Comparison of ENCODE assay signal across 17 cellular contexts in the genomic region with DNA sequence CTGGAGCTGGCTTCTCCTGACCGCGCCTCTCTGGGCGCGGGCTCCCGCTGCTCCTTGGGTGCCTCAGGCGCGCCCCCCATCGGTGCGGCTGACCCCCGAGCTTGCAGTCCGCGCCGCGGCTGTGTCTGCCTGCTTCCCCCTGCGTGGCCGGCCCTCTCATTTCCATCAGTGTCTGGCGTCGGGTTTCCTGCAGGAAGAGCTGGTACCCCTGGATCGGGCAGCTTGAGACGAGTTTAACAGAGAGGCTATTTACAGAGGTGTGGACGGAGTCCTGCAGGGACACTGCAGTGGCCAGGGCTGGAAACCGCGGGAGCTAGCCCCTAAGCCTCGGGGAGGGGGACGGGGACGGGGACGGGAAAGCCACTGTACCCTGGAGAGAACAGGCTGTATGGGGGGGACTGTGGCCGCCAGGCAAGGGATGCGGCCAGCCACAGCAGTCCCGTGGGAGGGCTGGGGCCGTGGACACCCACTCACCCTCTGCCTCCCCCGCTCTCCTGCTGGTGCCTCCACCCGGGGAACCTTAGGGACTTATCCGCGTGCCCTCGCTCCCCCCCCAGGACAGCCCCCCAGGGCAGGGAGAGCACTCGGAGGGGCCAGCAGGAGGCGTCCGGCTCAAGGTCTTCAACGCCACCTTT. TPM values are rescaled to one million over a fixed set of nuclear protein-coding genes. Genes with fewer than 3 reads are reported as not detected.
DNase-seq lines count a peak whose midpoint lies in the region; ATAC-seq and TF ChIP-seq lines count a peak whose summit lies in the region.
"Had no signal": no experiment of that assay in that cellular context is flagged by ENCODE, and none has a peak within 500 bp of the region (broad histone marks: within the 10 kb centered on the region; RNA-seq: fewer than 3 reads in every experiment).

No MANE protein-coding gene starts in this region.

- peak overlapping the region; percentile 78 to 96 (median 85) for H3K4me2 ChIP-seq in BLaER1 treated with 17β-estradiol and CSF1 and Interleukin-3, amounts not matched to agents 10 nM and 100 nM

- H3K36me3 ChIP-seq in BLaER1 treated with 17β-estradiol and CSF1 and Interleukin-3, amounts not matched to agents 10 nM and 100 nM, result no peaks in the 10 kb centered on the region
- no peaks in the 10 kb centered on the region for H3K36me3 ChIP-seq in lung (ENCODE audit: control insufficient read depth in 2 of 2, insufficient read depth in 2 of 2, low read length in 2 of 2)
- H3K36me3 ChIP-seq: ovary, SJSA1 had no signal

- TF ChIP-seq CTCF in lung (IDR thresholded peaks at IDR 0.05; ENCODE audit: control extremely low read depth, extremely low read depth), result no peak
- TF ChIP-seq CTCF in coronary artery (IDR thresholded peaks at IDR 0.05), result no peak

- peak; percentile 2 for DNase-seq in AG08396 (ENCODE audit: low spot score)
- peak; percentile 84 for DNase-seq in UCSD-AML1 (lab: John Stamatoyannopoulos, UW; ENCODE audit: unreplicated experiment)
- peak; percentile 25 for DNase-seq in lung (ENCODE audit: low spot score)
- DNase-seq in coronary artery (ENCODE audit: low spot score), result no peak
- no peak for DNase-seq in epidermal melanocyte (ENCODE audit: insufficient read length, low spot score)
- DNase-seq: activated naive CD8-positive, alpha-beta T cell treated with anti-CD3 and anti-CD28 coated beads for 36 hours; central memory CD4-positive, alpha-beta T cell; NCI-H1092; NCI-H2227 treated with DMSO at 0.1 percent for 48 hours; stimulated activated CD4-positive, alpha-beta T cell treated with anti-CD3 and anti-CD28 coated beads, Interleukin-12 subunit alpha, Interleukin-12 subunit beta, amount 100 ng/mL, for 4 hours had no signal

- peak overlapping the region in 10 of 11 experiments; percentile 15 to 70 (median 62); a peak in 18 of 22 replicates for H3K27ac ChIP-seq in BLaER1 treated with 17β-estradiol and CSF1 and Interleukin-3, amounts not matched to agents 10 nM and 100 nM
- H3K27ac ChIP-seq in lung (ENCODE audit: low read depth in 1 of 2, low read length in 1 of 2) (no peak overlapping the region), coronary artery (no peak overlapping the region)
- H3K27ac ChIP-seq: ovary, SJSA1 had no signal

- H3K4me3 ChIP-seq in BLaER1 treated with 17β-estradiol and CSF1 and Interleukin-3, amounts not matched to agents 10 nM and 100 nM, result peak overlapping the region; percentile 18 to 63 (median 34); a peak in 16 of 20 replicates
- H3K4me3 ChIP-seq in lung (no peak overlapping the region), coronary artery (no peak overlapping the region)
- H3K4me3 ChIP-seq: ovary, SJSA1 had no signal

- H3K9ac ChIP-seq in BLaER1 treated with 17β-estradiol and CSF1 and Interleukin-3, amounts not matched to agents 10 nM and 100 nM, result peak overlapping the region; percentile 36 to 65 (median 59); a peak in 20 of 22 replicates

- no peaks in the 10 kb centered on the region for H3K9me3 ChIP-seq in BLaER1 treated with 17β-estradiol and CSF1 and Interleukin-3, amounts not matched to agents 10 nM and 100 nM (replicated peaks in 1 of 11)
- no peaks in the 10 kb centered on the region for H3K9me3 ChIP-seq in lung (ENCODE audit: control insufficient read depth in 2 of 2, insufficient read depth in 1 of 2, low read length in 1 of 2)
- H3K9me3 ChIP-seq: ovary, SJSA1 had no signal

- ATAC-seq in lung (ENCODE audit: insufficient read depth, low FRiP score), result no peak
- no peak for ATAC-seq in HG03025 (IDR thresholded peaks at IDR 0.05; ENCODE audit: low FRiP score, unreplicated experiment)
- ATAC-seq: CD8-positive, alpha-beta T cell had no signal

- peaks cover 73 to 97% (median 96%) of the 10 kb centered on the region in 10 experiments for H3K4me1 ChIP-seq in BLaER1 treated with 17β-estradiol and CSF1 and Interleukin-3, amounts not matched to agents 10 nM and 100 nM
- peaks cover 0 to under 1% of the 10 kb centered on the region in 2 donors for H3K4me1 ChIP-seq in lung (ENCODE audit: control insufficient read depth in 2 of 2, insufficient read depth in 2 of 2, low read length in 2 of 2)
- H3K4me1 ChIP-seq: SJSA1 had no signal

- no peaks in the 10 kb centered on the region for H3K27me3 ChIP-seq in BLaER1 treated with 17β-estradiol and CSF1 and Interleukin-3, amounts not matched to agents 10 nM and 100 nM
- H3K27me3 ChIP-seq in lung (ENCODE audit: control insufficient read depth, insufficient read depth), result no peaks in the 10 kb centered on the region
- H3K27me3 ChIP-seq: ovary had no signal

- WGBS in lung, 2 donors, result 72 to 84% methylated on average over 40 of the region's 40 CpGs

- H4K20me1 ChIP-seq in BLaER1 treated with 17β-estradiol and CSF1 and Interleukin-3, amounts not matched to agents 10 nM and 100 nM, result no peaks in the 10 kb centered on the region

RNA-seq across cellular contexts. Expression of a gene that starts 3.7 kb away (rescaled TPM):
- 10 to 100 TPM in 1 of 2 donors, 1 to 10 TPM in 1; 1.5 to 12.6 TPM for total RNA-seq in lung
- polyA plus RNA-seq in lung, result 10 to 100 TPM in 1 of 2 donors, 1 to 10 TPM in 1; 2.9 to 11.7 TPM
- total RNA-seq: frontal cortex, SJSA1, temporal lobe had no signal

Comparison
In these comparisons a context has a peak if more than half of its experiments do, and no peak if none do; other contexts are left out.
1. DNase-seq: peak in AG08396 (single experiment), UCSD-AML1 (single experiment) and lung (single experiment); none in coronary artery (single experiment) and epidermal melanocyte (single experiment).
2. H3K27ac ChIP-seq: peak in BLaER1 treated with 17β-estradiol and CSF1 and Interleukin-3, amounts not matched to agents 10 nM and 100 nM (10 of 11); none in lung (0 of 2) and coronary artery (0 of 2).
3. H3K4me3 ChIP-seq: peak in BLaER1 treated with 17β-estradiol and CSF1 and Interleukin-3, amounts not matched to agents 10 nM and 100 nM (10 of 10); none in lung (single experiment) and coronary artery (single experiment).